ENCODE assay signal across 27 cellular contexts in genomic region chr2:238591732-238592131, GRCh38.
"Had no signal": no experiment of that assay in that cellular context is flagged by ENCODE, and none has a peak within 500 bp of the region (broad histone marks: within the 10 kb centered on the region; RNA-seq: fewer than 3 reads in every experiment).

No MANE protein-coding gene starts in this region.

- H3K4me1 ChIP-seq: pancreas, uterus had no signal

- H3K4me2 ChIP-seq: smooth muscle cell had no signal

- DNase-seq: dorsolateral prefrontal cortex; effector CD4-positive, alpha-beta T cell; foreskin melanocyte; glutamatergic neuron; heart right ventricle; hypothalamus; immature natural killer cell; islet precursor cell; kidney glomerular epithelial cell; left colon; left ventricle myocardium superior; lower lobe of right lung; natural killer cell; occipital lobe; pancreas; retina; stimulated activated CD4-positive, alpha-beta T cell treated with anti-CD3 and anti-CD28 coated beads, Interleukin-12 subunit alpha, Interleukin-12 subunit beta, amount 100 ng/mL, for 4 hours; stimulated activated CD4-positive, alpha-beta T cell treated with anti-CD3 and anti-CD28 coated beads, Interleukin-1b, Interleukin-23, amount 100 ng/mL, for 48 hours; stimulated activated CD4-positive, alpha-beta T cell treated with anti-CD3 and anti-CD28 coated beads, Interleukin-4, amount 100 ng/mL, for 1 hour; stimulated activated CD8-positive, alpha-beta memory T cell treated with anti-CD3 and anti-CD28 coated beads, Interleukin-4, amount 100 ng/mL, for 48 hours; stimulated activated naive CD4-positive, alpha-beta T cell; stimulated activated naive CD8-positive, alpha-beta T cell treated with anti-CD3 and anti-CD28 coated beads, Interleukin-15, amount 100 ng/mL, for 72 hours; transverse colon; upper lobe of right lung; uterus had no signal

- H3K36me3 ChIP-seq: heart right ventricle, lower lobe of right lung, pancreas, suprapubic skin, transverse colon, upper lobe of right lung, uterus had no signal

- H3K27me3 ChIP-seq: dorsolateral prefrontal cortex, heart right ventricle, pancreas, suprapubic skin, transverse colon, upper lobe of right lung, uterus had no signal

- H3K9me3 ChIP-seq: heart right ventricle, lower lobe of right lung, pancreas, suprapubic skin, transverse colon, upper lobe of right lung, uterus had no signal

- H3K27ac ChIP-seq: dorsolateral prefrontal cortex, heart right ventricle, lower lobe of right lung, pancreas, suprapubic skin, transverse colon, upper lobe of right lung, uterus had no signal

- H3K4me3 ChIP-seq: dorsolateral prefrontal cortex, heart right ventricle, lower lobe of right lung, pancreas, smooth muscle cell, suprapubic skin, transverse colon, upper lobe of right lung, uterus had no signal
